8 cellular contexts compared by ENCODE assay signal in the genomic region with DNA sequence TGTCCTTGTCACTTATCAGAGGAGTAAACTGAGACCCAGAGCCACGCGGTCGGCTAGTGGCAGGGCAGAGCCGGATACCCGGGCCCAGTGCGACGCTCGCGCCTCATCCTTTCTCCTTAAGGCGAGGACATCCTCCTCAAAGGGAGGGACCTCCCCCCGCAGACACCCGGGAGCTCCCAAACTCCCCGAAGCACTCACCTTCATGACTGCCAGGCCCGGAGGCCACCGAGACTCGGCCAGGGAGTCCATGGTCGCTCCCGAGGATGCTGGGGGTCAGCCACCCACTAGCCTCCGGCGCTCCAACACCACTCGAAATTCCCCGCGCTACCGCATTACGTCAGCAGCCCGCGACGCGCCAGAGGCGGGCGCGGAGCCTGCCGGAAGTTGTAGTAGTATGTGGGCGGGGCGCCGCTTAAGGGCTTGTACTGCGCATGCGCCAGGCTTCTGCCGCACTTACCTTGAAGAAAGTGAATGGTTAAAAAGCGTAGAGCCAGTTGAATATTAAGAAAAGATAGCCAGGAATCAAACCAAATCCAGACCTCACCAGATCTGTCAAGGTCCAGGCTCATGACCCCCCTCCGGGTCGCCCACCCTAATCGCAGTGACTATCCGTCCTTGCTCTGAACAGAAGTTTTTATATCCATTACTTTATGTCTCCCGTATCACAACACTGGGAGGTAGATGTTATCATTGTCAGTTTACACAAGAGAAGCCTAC.
A peak's percentile ranks its signal among the peaks of the same experiment; 100 is the strongest.
DNase-seq lines count a peak whose midpoint lies in the region; ATAC-seq and TF ChIP-seq lines count a peak whose summit lies in the region.

A gene with protein sequence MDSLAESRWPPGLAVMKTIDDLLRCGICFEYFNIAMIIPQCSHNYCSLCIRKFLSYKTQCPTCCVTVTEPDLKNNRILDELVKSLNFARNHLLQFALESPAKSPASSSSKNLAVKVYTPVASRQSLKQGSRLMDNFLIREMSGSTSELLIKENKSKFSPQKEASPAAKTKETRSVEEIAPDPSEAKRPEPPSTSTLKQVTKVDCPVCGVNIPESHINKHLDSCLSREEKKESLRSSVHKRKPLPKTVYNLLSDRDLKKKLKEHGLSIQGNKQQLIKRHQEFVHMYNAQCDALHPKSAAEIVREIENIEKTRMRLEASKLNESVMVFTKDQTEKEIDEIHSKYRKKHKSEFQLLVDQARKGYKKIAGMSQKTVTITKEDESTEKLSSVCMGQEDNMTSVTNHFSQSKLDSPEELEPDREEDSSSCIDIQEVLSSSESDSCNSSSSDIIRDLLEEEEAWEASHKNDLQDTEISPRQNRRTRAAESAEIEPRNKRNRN (minus strand): TSS at position 336 of the 717 bp plus-strand sequence. CDS start 87 bp downstream, at position 249.

- peak; percentile 97 for ATAC-seq in GM19324 (IDR thresholded peaks at IDR 0.05; ENCODE audit: low FRiP score, unreplicated experiment)
- peak; percentile 90 for ATAC-seq in HG03460 (IDR thresholded peaks at IDR 0.05; ENCODE audit: unreplicated experiment)

- no peak for TF ChIP-seq CTCF in coronary artery (IDR thresholded peaks at IDR 0.05)

- peak within 1 kb of the TSS; percentile 76 for H3K27ac ChIP-seq in BLaER1
- peak within 1 kb of the TSS; percentile 74 to 79 for H3K27ac ChIP-seq in coronary artery

- no peaks in the 10 kb centered on the region for H3K9me3 ChIP-seq in BLaER1

- peaks cover 33% of the 10 kb centered on the region for H3K4me1 ChIP-seq in BLaER1

- H3K9ac ChIP-seq in BLaER1: peak within 1 kb of the TSS; percentile 81

- H3K4me2 ChIP-seq in BLaER1: peak within 1 kb of the TSS; percentile 90

- H3K36me3 ChIP-seq in BLaER1: peaks cover 15% of the 10 kb centered on the region

- no peaks in the 10 kb centered on the region for H3K27me3 ChIP-seq in BLaER1

- DNase-seq in NCI-H526 treated with DMSO at 0.1 percent for 48 hours (lab: John Stamatoyannopoulos, UW) (peak; percentile 86), coronary artery (ENCODE audit: low spot score) (peak; percentile 90), left kidney (ENCODE audit: low read depth, low spot score) (peak; percentile 97)
- DNase-seq in activated CD4-positive, alpha-beta T cell treated with anti-CD3 and anti-CD28 coated beads for 48 hours: peak; percentile 94
- DNase-seq in stimulated activated CD4-positive, alpha-beta T cell treated with anti-CD3 and anti-CD28 coated beads, Interleukin-1b, Interleukin-23, amount 100 ng/mL, for 48 hours: peak; percentile 91

- H4K20me1 ChIP-seq in BLaER1: peaks cover 11% of the 10 kb centered on the region; the same call in 1 of the 2 replicates

- H3K4me3 ChIP-seq in BLaER1 (peak within 1 kb of the TSS; percentile 96), coronary artery (peak within 1 kb of the TSS; percentile 81)

Comparison
In these comparisons a context has a peak if more than half of its experiments do, and no peak if none do; other contexts are left out.
1. Peak in every context shown above with its lines: DNase-seq, ATAC-seq, H3K4me3 ChIP-seq and H3K27ac ChIP-seq.